8 cellular contexts compared by ENCODE assay signal in the genomic region with DNA sequence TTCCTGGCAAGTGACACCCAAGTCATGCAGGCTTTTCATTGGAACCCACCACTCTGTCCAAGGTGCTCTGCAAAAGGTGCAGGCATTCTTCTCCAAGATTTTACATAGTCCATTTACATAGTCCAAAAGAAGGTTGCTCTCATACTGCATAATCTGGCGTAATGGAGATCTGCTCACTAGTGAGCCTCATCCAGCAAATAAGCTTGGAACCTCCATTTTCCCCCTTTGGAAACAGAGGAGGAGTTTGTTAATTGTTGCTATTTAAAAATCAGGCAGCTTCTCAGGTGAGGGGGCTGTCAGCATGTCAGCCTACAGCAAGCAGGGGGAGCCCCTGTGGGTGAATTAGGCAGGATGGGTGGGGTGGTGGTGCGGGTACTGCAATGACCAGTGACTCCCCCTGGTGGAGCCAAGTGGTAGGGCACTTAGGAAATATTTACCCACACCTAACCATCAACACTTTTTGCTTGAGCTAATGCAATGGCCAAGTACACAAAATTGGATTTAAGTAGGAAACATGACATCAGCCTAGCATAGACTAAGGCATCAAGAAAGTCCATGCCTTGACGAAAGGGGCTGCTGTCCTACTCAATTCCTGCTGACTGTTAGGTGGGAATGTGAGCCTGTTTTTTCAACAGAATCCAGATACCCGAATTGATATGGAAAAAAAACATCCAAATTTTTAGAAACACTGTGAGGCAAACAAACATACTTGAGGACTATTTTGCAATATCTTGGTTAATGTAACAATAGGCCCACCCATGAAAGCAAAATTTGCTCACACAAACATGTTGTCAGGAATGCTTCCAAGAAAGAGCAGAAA.
A peak's percentile ranks its signal among the peaks of the same experiment; 100 is the strongest.
DNase-seq lines count a peak whose midpoint lies in the region; ATAC-seq, FAIRE-seq and TF ChIP-seq lines count a peak whose summit lies in the region.

No MANE protein-coding gene starts in this region.

- TF ChIP-seq CTCF in GM12878 (IDR thresholded peaks at IDR 0.05 in 2 of 3, conservative IDR thresholded peaks at IDR 0.05 in 1 of 3; ENCODE audit: control insufficient read depth in 2 of 3, extremely low read depth in 1 of 3, insufficient read depth in 1 of 3, low read depth in 3 of 3, low read length in 3 of 3): peak; percentile 88 to 94 (median 93); a peak in 5 of 6 replicates

- no peak for TF ChIP-seq EP300 in GM12878 (IDR thresholded peaks at IDR 0.05; ENCODE audit: borderline replicate concordance in 1 of 2, control insufficient read depth in 1 of 2, low read depth in 2 of 2, low read length in 2 of 2)

- CTCF ChIA-PET in GM12878 (lab: Yijun Ruan, JAX): interaction anchor here (0.6 to 5.9 kb wide), 45 partner anchors 9 to 181 kb away, joined by 3 to 146 read pairs (median 6); a partner anchor contains a TSS

- H3K4me2 ChIP-seq in GM12878 (ENCODE audit: control insufficient read depth, insufficient read depth): no peak overlapping the region

- H4K20me1 ChIP-seq in GM12878 (ENCODE audit: control insufficient read depth, insufficient read depth): peaks cover 5% of the 10 kb centered on the region; the same call in 1 of the 2 replicates

- peaks cover 5 to 53% (median 42%) of the 10 kb centered on the region in 4 donors for H3K4me1 Mint-ChIP-seq in CD4-positive, CD25-positive, alpha-beta regulatory T cell

- POLR2A ChIA-PET in GM12878 (lab: Charles Lee): interaction anchor here (0.6 to 2.4 kb wide), 5 partner anchors 39 to 83 kb away, joined by 3 to 11 read pairs (median 4); no protein-coding TSS in a partner anchor

- intact Hi-C loops in GM12878 (cut with micrococcal nuclease; ENCODE audit: unreplicated experiment): loop anchor here (1.0 to 2.0 kb wide), 3 partner anchors 38 to 140 kb away; no protein-coding TSS in a partner anchor

- SMC1A ChIA-PET in GM12878 (lab: Charles Lee; ENCODE audit: uncharacterized antibody, unreplicated experiment): interaction anchor here (0.7 to 6.6 kb wide), 31 partner anchors 10 to 169 kb away, joined by 3 to 108 read pairs (median 5); no protein-coding TSS in a partner anchor

- no peak overlapping the region for H3K4me3 ChIP-seq in CD4-positive, CD25-positive, alpha-beta regulatory T cell (ENCODE audit: low read depth, low read length)
- H3K4me3 ChIP-seq in GM12878 (no peak overlapping the region), iPS DF 6.9 (ENCODE audit: low read length) (no peak overlapping the region)

- no peak overlapping the region for H2AFZ ChIP-seq in GM12878 (ENCODE audit: control insufficient read depth, low read depth, low read length)

- TF ChIP-seq RAD21 in GM12878 (IDR thresholded peaks at IDR 0.05; ENCODE audit: insufficient read depth, low read depth, low read length): peak; percentile 70

- peak; percentile 60 to 82 (median 74) for DNase-seq in CD4-positive, CD25-positive, alpha-beta regulatory T cell
- peak; percentile 9 for DNase-seq in NCI-H1048 (lab: John Stamatoyannopoulos, UW)
- peak; percentile 22 for DNase-seq in UCSD-AML1 (lab: John Stamatoyannopoulos, UW; ENCODE audit: unreplicated experiment)
- no peak for DNase-seq in GM12878 (ENCODE audit: low read depth, low spot score)
- peak; percentile 64 for DNase-seq in iPS DF 6.9 (ENCODE audit: low read depth, low spot score)
- peak; percentile 84 for DNase-seq in stimulated activated CD4-positive, alpha-beta T cell treated with anti-CD3 and anti-CD28 coated beads, Interleukin-15, amount 100 ng/mL, for 24 hours

- H3K27me3 Mint-ChIP-seq in CD4-positive, CD25-positive, alpha-beta regulatory T cell: no peaks in the 10 kb centered on the region

- peaks cover 9% of the 10 kb centered on the region for H3K36me3 Mint-ChIP-seq in CD4-positive, CD25-positive, alpha-beta regulatory T cell

- H3K79me2 ChIP-seq in GM12878 (ENCODE audit: control insufficient read depth, insufficient read depth, low read length): peaks cover 31% of the 10 kb centered on the region

- H3K4me1 ChIP-seq in CD4-positive, CD25-positive, alpha-beta regulatory T cell (ENCODE audit: control insufficient read depth, insufficient read depth, low read length, poor library complexity, severe bottlenecking): no peaks in the 10 kb centered on the region
- H3K4me1 ChIP-seq in GM12878 (ENCODE audit: control insufficient read depth, insufficient read depth, low read length) (no peaks in the 10 kb centered on the region; the same call in 1 of the 2 replicates), iPS DF 6.9 (ENCODE audit: control insufficient read depth, insufficient read depth, low read length) (no peaks in the 10 kb centered on the region)

- no peaks in the 10 kb centered on the region for H3K9me3 ChIP-seq in CD4-positive, CD25-positive, alpha-beta regulatory T cell (ENCODE audit: control insufficient read depth in 2 of 2, low read length in 2 of 2)
- H3K9me3 ChIP-seq in GM12878 (replicated peaks; ENCODE audit: control insufficient read depth, insufficient read depth, low read length) (peaks cover 6% of the 10 kb centered on the region; the same call in 2 of the 3 replicates), iPS DF 6.9 (ENCODE audit: control insufficient read depth, insufficient read depth, low read length) (no peaks in the 10 kb centered on the region)

- in situ Hi-C loops in GM12878 (cut with MboI): no loop called here

- no peak for TF ChIP-seq POLR2A in GM12878 (IDR thresholded peaks at IDR 0.05; ENCODE audit: low read depth, low read length)

- peak; percentile 88 to 95 for ATAC-seq in CD4-positive, CD25-positive, alpha-beta regulatory T cell (ENCODE audit: low read depth in 2 of 2)
- ATAC-seq in GM21526 (IDR thresholded peaks at IDR 0.05; ENCODE audit: low FRiP score, unreplicated experiment) (peak; percentile 60), GM12878 (peak; percentile 98), GM18858 (IDR thresholded peaks at IDR 0.05; ENCODE audit: unreplicated experiment) (no peak)

- H3K27me3 ChIP-seq in CD4-positive, CD25-positive, alpha-beta regulatory T cell (ENCODE audit: control insufficient read depth, insufficient read depth, low read length): no peaks in the 10 kb centered on the region
- H3K27me3 ChIP-seq in GM12878 (replicated peaks in 1 of 2; ENCODE audit: control insufficient read depth in 2 of 2, insufficient read depth in 2 of 2, low read length in 1 of 2): no peaks in the 10 kb centered on the region
- no peaks in the 10 kb centered on the region for H3K27me3 ChIP-seq in iPS DF 6.9 (ENCODE audit: control insufficient read depth, insufficient read depth, low read length)

- BruUV-seq in GM12878 (replicated peaks; lab: Mats Ljungman, UMichigan): no TSS peak

- no peaks in the 10 kb centered on the region for H3K9me3 Mint-ChIP-seq in CD4-positive, CD25-positive, alpha-beta regulatory T cell

- H3K27ac ChIP-seq in CD4-positive, CD25-positive, alpha-beta regulatory T cell (ENCODE audit: insufficient read depth, low read length, poor library complexity, severe bottlenecking): no peak overlapping the region
- H3K27ac ChIP-seq in GM12878 (ENCODE audit: control insufficient read depth, insufficient read depth) (0 out of 2 replicates have a peak overlapping the region, but pooled peaks have one; percentile 4), iPS DF 6.9 (ENCODE audit: low read length) (no peak overlapping the region)

- 47% methylated on average over 4 of the region's 4 CpGs for WGBS in GM12878 (ENCODE audit: insufficient coverage, insufficient replicate concordance, low lambda C conversion rate, missing lambda C conversion rate)
- WGBS in iPS DF 6.9 (ENCODE audit: insufficient coverage, insufficient read length): no CpG with 5 or more reads among the region's 4 CpGs

- peaks cover 9% of the 10 kb centered on the region for H3K36me3 ChIP-seq in CD4-positive, CD25-positive, alpha-beta regulatory T cell (ENCODE audit: control insufficient read depth, insufficient read depth, low read length)
- H3K36me3 ChIP-seq in GM12878 (ENCODE audit: control insufficient read depth in 2 of 2, insufficient read depth in 2 of 2, low read length in 1 of 2): no peaks in the 10 kb centered on the region; a peak in 1 of 4 replicates
- no peaks in the 10 kb centered on the region for H3K36me3 ChIP-seq in iPS DF 6.9 (ENCODE audit: control insufficient read depth, insufficient read depth, low read length)

- FAIRE-seq in GM12878 (lab: Jason Lieb, UNC): peak; percentile 97

- RAD21 ChIA-PET in GM12878 (lab: Charles Lee; ENCODE audit: unreplicated experiment): interaction anchor here (0.6 to 4.0 kb wide), 25 partner anchors 9 to 177 kb away, joined by 3 to 67 read pairs (median 4); a partner anchor contains a TSS

- peak overlapping the region in 1 of 3 donors; percentile 62 for H3K27ac Mint-ChIP-seq in CD4-positive, CD25-positive, alpha-beta regulatory T cell

- no peak overlapping the region for H3K4me3 Mint-ChIP-seq in CD4-positive, CD25-positive, alpha-beta regulatory T cell

- H3K9ac ChIP-seq in GM12878 (ENCODE audit: control insufficient read depth, insufficient read depth, low read length): no peak overlapping the region

TF ChIP-seq in GM12878, 131 proteins besides CTCF, POLR2A, EP300 and RAD21 (continues in another document):
- no peak for TF ChIP-seq ESRRA (IDR thresholded peaks at IDR 0.05; ENCODE audit: low read length)
- no peak for TF ChIP-seq STAT1 (conservative IDR thresholded peaks at IDR 0.05)
- TF ChIP-seq, protein P1, sequence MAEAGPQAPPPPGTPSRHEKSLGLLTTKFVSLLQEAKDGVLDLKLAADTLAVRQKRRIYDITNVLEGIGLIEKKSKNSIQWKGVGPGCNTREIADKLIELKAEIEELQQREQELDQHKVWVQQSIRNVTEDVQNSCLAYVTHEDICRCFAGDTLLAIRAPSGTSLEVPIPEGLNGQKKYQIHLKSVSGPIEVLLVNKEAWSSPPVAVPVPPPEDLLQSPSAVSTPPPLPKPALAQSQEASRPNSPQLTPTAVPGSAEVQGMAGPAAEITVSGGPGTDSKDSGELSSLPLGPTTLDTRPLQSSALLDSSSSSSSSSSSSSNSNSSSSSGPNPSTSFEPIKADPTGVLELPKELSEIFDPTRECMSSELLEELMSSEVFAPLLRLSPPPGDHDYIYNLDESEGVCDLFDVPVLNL (IDR thresholded peaks at IDR 0.05; ENCODE audit: low read depth, low read length): no peak
- no peak for TF ChIP-seq POLR2AphosphoS5 (IDR thresholded peaks at IDR 0.05; ENCODE audit: low read length)
- no peak for TF ChIP-seq KLF5 (IDR thresholded peaks at IDR 0.05; ENCODE audit: partially characterized antibody)
- no peak for TF ChIP-seq SP1 (IDR thresholded peaks at IDR 0.05; ENCODE audit: low read depth, low read length)
- TF ChIP-seq CEBPB (IDR thresholded peaks at IDR 0.05; ENCODE audit: borderline replicate concordance in 1 of 2, low read depth in 2 of 2, low read length in 2 of 2): no peak
